Comparison of ENCODE assay signal across 9 cellular contexts in genomic region chr14:68306934-68307758, GRCh38.
DNase-seq lines count a peak whose midpoint lies in the region; ATAC-seq and TF ChIP-seq lines count a peak whose summit lies in the region.
"Had no signal": no experiment of that assay in that cellular context is flagged by ENCODE, and none has a peak within 500 bp of the region (broad histone marks: within the 10 kb centered on the region; RNA-seq: fewer than 3 reads in every experiment).

No MANE protein-coding gene starts in this region.

- H3K9me3 ChIP-seq in body of pancreas (no peaks in the 10 kb centered on the region), mucosa of stomach (ENCODE audit: control insufficient read depth, low read length) (no peaks in the 10 kb centered on the region), SK-N-SH (no peaks in the 10 kb centered on the region)

- no peaks in the 10 kb centered on the region for H3F3A ChIP-seq in SK-N-SH (replicated peaks; ENCODE audit: insufficient read depth)

- POLR2A ChIA-PET in SK-N-SH (lab: Yijun Ruan, JAX), result interaction anchor here (0.6 kb wide), 1 partner anchor 214 kb away, joined by 4 read pairs; no protein-coding TSS in a partner anchor

- peak in 1 of 3 donors; percentile 16 for TF ChIP-seq POLR2A in body of pancreas (IDR thresholded peaks at IDR 0.05)
- no peak for TF ChIP-seq POLR2A in GM18505 (IDR thresholded peaks at IDR 0.05; ENCODE audit: borderline replicate concordance, extremely low read depth, insufficient read depth, insufficient read length)

- H3K79me2 ChIP-seq in SK-N-SH (ENCODE audit: insufficient read depth), result no peaks in the 10 kb centered on the region

- no peaks in the 10 kb centered on the region for H3K27me3 ChIP-seq in body of pancreas
- no peaks in the 10 kb centered on the region for H3K27me3 ChIP-seq in mucosa of stomach (ENCODE audit: control insufficient read depth, insufficient read depth, low read length)
- no peaks in the 10 kb centered on the region for H3K27me3 ChIP-seq in SK-N-SH (ENCODE audit: insufficient read depth)

- peak overlapping the region; percentile 64 to 90 (median 82) for H3K27ac ChIP-seq in body of pancreas
- peak overlapping the region in 1 of 2 experiments; percentile 40; a peak in 2 of 4 replicates for H3K27ac ChIP-seq in SK-N-SH (ENCODE audit: low read depth in 2 of 2, low read length in 1 of 2)

- 21 to 24% methylated on average over 8 of the region's 8 CpGs for WGBS in body of pancreas, 2 donors
- WGBS in SK-N-SH (ENCODE audit: low lambda C conversion rate), result 90% methylated on average over 8 of the region's 8 CpGs

- CTCF ChIA-PET in SK-N-SH (lab: Yijun Ruan, JAX), result no interaction called here

- H2AFZ ChIP-seq in SK-N-SH (ENCODE audit: low read depth), result no peak overlapping the region

- peaks cover 55% of the 10 kb centered on the region for H3K4me1 ChIP-seq in body of pancreas
- H3K4me1 ChIP-seq in mucosa of stomach (ENCODE audit: control insufficient read depth, insufficient read depth, low read length), result peaks cover 32% of the 10 kb centered on the region
- H3K4me1 ChIP-seq in SK-N-SH (ENCODE audit: control insufficient read depth in 1 of 2, insufficient read depth in 2 of 2, low read depth in 1 of 2, low read length in 1 of 2), result peaks cover 5 to 13% of the 10 kb centered on the region in 2 experiments; a peak in 3 of 4 replicates

- no peak for TF ChIP-seq CTCF in AG10803 (conservative IDR thresholded peaks at IDR 0.05; ENCODE audit: low read length)
- TF ChIP-seq CTCF in body of pancreas (IDR thresholded peaks at IDR 0.05), result peak in 1 of 7 experiments; percentile 9
- TF ChIP-seq CTCF in SK-N-SH (IDR thresholded peaks at IDR 0.05), result no peak

- intact Hi-C loops in body of pancreas (cut with DNase I), result no loop called here

- H3K9me2 ChIP-seq in SK-N-SH, result no peaks in the 10 kb centered on the region

- H3K4me2 ChIP-seq in SK-N-SH, result no peak overlapping the region

- TF ChIP-seq EP300 in SK-N-SH (IDR thresholded peaks at IDR 0.05; ENCODE audit: borderline replicate concordance in 1 of 2, low read depth in 1 of 2, low read length in 1 of 2), result no peak

- H3K4me3 ChIP-seq in AG10803 (ENCODE audit: low read length) (no peak overlapping the region), body of pancreas (no peak overlapping the region), mucosa of stomach (ENCODE audit: low read length) (no peak overlapping the region), SK-N-SH (ENCODE audit: low read depth in 2 of 2, low read length in 1 of 2) (no peak overlapping the region)

- H3K36me3 ChIP-seq in body of pancreas (replicated peaks in 1 of 2; ENCODE audit: insufficient read depth in 1 of 2, low read depth in 2 of 2) (no peaks in the 10 kb centered on the region), mucosa of stomach (ENCODE audit: control insufficient read depth, insufficient read depth, low read length) (no peaks in the 10 kb centered on the region), SK-N-SH (replicated peaks in 1 of 2; ENCODE audit: control insufficient read depth in 1 of 2, insufficient read depth in 2 of 2, low read length in 1 of 2) (no peaks in the 10 kb centered on the region)

- ATAC-seq in body of pancreas, result peak; percentile 82
- no peak for ATAC-seq in GM18505 (IDR thresholded peaks at IDR 0.05; ENCODE audit: unreplicated experiment)

- no peaks in the 10 kb centered on the region for H4K20me1 ChIP-seq in SK-N-SH (ENCODE audit: insufficient read depth)

- DNase-seq in AG10803 (ENCODE audit: low read depth) (peak; percentile 40), NCI-H1436 treated with DMSO at 0.1 percent for 48 hours (lab: John Stamatoyannopoulos, UW) (peak; percentile 60), body of pancreas (peak; percentile 57 to 79 (median 70)), SK-N-SH (no peak), HUDEP-2 (lab: John Stamatoyannopoulos, UW; ENCODE audit: unreplicated experiment in 76 of 76) (no peak)
- DNase-seq in stimulated activated CD4-positive, alpha-beta T cell treated with anti-CD3 and anti-CD28 coated beads, Interleukin-2, amount 100 ng/mL, for 24 hours, result no peak
- DNase-seq: stimulated activated CD8-positive, alpha-beta memory T cell treated with anti-CD3 and anti-CD28 coated beads, Interleukin-4, amount 100 ng/mL, for 48 hours had no signal

- peak overlapping the region; percentile 31 for H3K9ac ChIP-seq in mucosa of stomach (ENCODE audit: low read length)
- H3K9ac ChIP-seq in SK-N-SH, result no peak overlapping the region

- TF ChIP-seq RAD21 in SK-N-SH (IDR thresholded peaks at IDR 0.05; ENCODE audit: low read length), result no peak

TF ChIP-seq in SK-N-SH, 30 proteins besides CTCF, POLR2A, EP300 and RAD21:
- TF ChIP-seq ELF1 (IDR thresholded peaks at IDR 0.05) (no peak), FOXM1 (IDR thresholded peaks at IDR 0.05; ENCODE audit: low read depth) (no peak), JUND (IDR thresholded peaks at IDR 0.05) (no peak), EZH2phosphoT487 (IDR thresholded peaks at IDR 0.05; ENCODE audit: borderline replicate concordance, low read depth) (no peak), MAX (IDR thresholded peaks at IDR 0.05; ENCODE audit: low read depth) (no peak), SIN3A (IDR thresholded peaks at IDR 0.05; ENCODE audit: borderline replicate concordance, low read depth, low read length) (no peak), NFIC (IDR thresholded peaks at IDR 0.05; ENCODE audit: borderline replicate concordance) (no peak), TCF12 (IDR thresholded peaks at IDR 0.05) (no peak), RCOR1 (IDR thresholded peaks at IDR 0.05; ENCODE audit: low read length) (no peak), MEF2A (IDR thresholded peaks at IDR 0.05; ENCODE audit: borderline replicate concordance, low read depth) (no peak), GABPA (IDR thresholded peaks at IDR 0.05; ENCODE audit: low read depth) (no peak), FOSL2 (IDR thresholded peaks at IDR 0.05; ENCODE audit: borderline replicate concordance, low read depth) (no peak), YY1 (IDR thresholded peaks at IDR 0.05; ENCODE audit: low read depth) (no peak), PBX3 (IDR thresholded peaks at IDR 0.05) (no peak), TEAD4 (IDR thresholded peaks at IDR 0.05; ENCODE audit: borderline replicate concordance, insufficient read depth) (no peak), MXI1 (IDR thresholded peaks at IDR 0.05; ENCODE audit: low read depth, low read length) (no peak), POLR2AphosphoS5 (IDR thresholded peaks at IDR 0.05; ENCODE audit: low read depth, low read length) (no peak)
- TF ChIP-seq, protein P1, sequence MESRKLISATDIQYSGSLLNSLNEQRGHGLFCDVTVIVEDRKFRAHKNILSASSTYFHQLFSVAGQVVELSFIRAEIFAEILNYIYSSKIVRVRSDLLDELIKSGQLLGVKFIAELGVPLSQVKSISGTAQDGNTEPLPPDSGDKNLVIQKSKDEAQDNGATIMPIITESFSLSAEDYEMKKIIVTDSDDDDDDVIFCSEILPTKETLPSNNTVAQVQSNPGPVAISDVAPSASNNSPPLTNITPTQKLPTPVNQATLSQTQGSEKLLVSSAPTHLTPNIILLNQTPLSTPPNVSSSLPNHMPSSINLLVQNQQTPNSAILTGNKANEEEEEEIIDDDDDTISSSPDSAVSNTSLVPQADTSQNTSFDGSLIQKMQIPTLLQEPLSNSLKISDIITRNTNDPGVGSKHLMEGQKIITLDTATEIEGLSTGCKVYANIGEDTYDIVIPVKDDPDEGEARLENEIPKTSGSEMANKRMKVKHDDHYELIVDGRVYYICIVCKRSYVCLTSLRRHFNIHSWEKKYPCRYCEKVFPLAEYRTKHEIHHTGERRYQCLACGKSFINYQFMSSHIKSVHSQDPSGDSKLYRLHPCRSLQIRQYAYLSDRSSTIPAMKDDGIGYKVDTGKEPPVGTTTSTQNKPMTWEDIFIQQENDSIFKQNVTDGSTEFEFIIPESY (IDR thresholded peaks at IDR 0.05; ENCODE audit: borderline replicate concordance, low read depth), result no peak
- TF ChIP-seq, protein P2, sequence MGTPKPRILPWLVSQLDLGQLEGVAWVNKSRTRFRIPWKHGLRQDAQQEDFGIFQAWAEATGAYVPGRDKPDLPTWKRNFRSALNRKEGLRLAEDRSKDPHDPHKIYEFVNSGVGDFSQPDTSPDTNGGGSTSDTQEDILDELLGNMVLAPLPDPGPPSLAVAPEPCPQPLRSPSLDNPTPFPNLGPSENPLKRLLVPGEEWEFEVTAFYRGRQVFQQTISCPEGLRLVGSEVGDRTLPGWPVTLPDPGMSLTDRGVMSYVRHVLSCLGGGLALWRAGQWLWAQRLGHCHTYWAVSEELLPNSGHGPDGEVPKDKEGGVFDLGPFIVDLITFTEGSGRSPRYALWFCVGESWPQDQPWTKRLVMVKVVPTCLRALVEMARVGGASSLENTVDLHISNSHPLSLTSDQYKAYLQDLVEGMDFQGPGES (IDR thresholded peaks at IDR 0.05; ENCODE audit: low read depth, low read length), result no peak
- TF ChIP-seq, protein P3, sequence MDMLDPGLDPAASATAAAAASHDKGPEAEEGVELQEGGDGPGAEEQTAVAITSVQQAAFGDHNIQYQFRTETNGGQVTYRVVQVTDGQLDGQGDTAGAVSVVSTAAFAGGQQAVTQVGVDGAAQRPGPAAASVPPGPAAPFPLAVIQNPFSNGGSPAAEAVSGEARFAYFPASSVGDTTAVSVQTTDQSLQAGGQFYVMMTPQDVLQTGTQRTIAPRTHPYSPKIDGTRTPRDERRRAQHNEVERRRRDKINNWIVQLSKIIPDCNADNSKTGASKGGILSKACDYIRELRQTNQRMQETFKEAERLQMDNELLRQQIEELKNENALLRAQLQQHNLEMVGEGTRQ (IDR thresholded peaks at IDR 0.05; ENCODE audit: borderline replicate concordance, low read depth, low read length), result no peak

Comparison
In these comparisons a context has a peak if more than half of its experiments do, and no peak if none do; other contexts are left out.
1. DNase-seq: peak in AG10803 (single experiment), NCI-H1436 treated with DMSO at 0.1 percent for 48 hours (single experiment) and body of pancreas (4 of 4); none in SK-N-SH (single experiment), HUDEP-2 (0 of 76) and stimulated activated CD4-positive, alpha-beta T cell treated with anti-CD3 and anti-CD28 coated beads, Interleukin-2, amount 100 ng/mL, for 24 hours (0 of 2).